In genomic region chr5:83109380-83109779, GRCh38 we compare ENCODE assay signal across 6 cellular contexts.
"Had no signal": no experiment of that assay in that cellular context is flagged by ENCODE, and none has a peak within 500 bp of the region (broad histone marks: within the 10 kb centered on the region; RNA-seq: fewer than 3 reads in every experiment).

No MANE protein-coding gene starts in this region.

- H3K4me3 Mint-ChIP-seq: IgD-negative memory B cell had no signal

- ATAC-seq: HepG2, K562 had no signal

- H3K27ac Mint-ChIP-seq: IgD-negative memory B cell had no signal

- H3K27ac ChIP-seq: HL-60 had no signal

- H3K4me3 ChIP-seq: K562 had no signal

- H3K27me3 Mint-ChIP-seq: IgD-negative memory B cell had no signal

- H3K4me1 Mint-ChIP-seq: IgD-negative memory B cell had no signal

- DNase-seq: IMR-90, KBM-7 had no signal
